Comparison of ENCODE assay signal across 15 cellular contexts in the genomic region with DNA sequence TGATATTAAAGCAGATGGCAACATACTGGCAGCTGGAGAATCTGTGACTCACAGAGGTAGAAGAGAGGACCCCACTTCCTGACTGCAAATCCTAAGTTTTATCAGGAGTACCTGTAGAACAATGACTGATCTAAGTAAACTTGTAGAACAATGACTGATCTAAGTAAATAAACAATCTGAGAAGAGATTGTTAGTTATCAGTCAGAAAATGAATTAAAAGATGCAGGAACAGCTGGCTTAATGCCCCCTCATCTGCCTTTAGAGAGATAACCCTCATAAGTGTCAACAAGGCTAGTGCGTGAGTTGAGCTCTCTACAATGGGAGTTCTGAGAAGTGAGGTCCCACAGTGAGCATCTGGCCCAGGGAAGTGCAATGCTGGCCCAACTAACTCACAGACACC. TPM values are rescaled to one million over a fixed set of nuclear protein-coding genes. Genes with fewer than 3 reads are reported as not detected.
"Had no signal": no experiment of that assay in that cellular context is flagged by ENCODE, and none has a peak within 500 bp of the region (broad histone marks: within the 10 kb centered on the region; RNA-seq: fewer than 3 reads in every experiment).

No MANE protein-coding gene starts in this region.

- H3K27ac Mint-ChIP-seq: activated naive CD4-positive, alpha-beta T cell treated with anti-CD3 and anti-CD28 coated beads, Interleukin-2, amount 10 ng/mL, durations not matched to agents 7 days and 5 days; activated T-helper 2 cell treated with anti-CD3 and anti-CD28 coated beads, Interferon-gamma antibody, Interleukin-2, Interleukin-4, amounts not matched to agents 10 μg/mL and 5 μg/mL and 100 μg/mL, durations not matched to agents 14 hours and 24 hours and 36 hours; brain; dendritic cell treated with granulocyte-macrophage colony-stimulating factor and Interleukin-4, amounts not matched to agents 40 ng/mL and 50 ng/mL, for 4 days; stimulated activated naive CD8-positive, alpha-beta T cell treated with anti-CD3 and anti-CD28 coated beads, Interleukin-15, Interleukin-2, amounts not matched to agents 100 ng/mL and 50 ng/mL, for 24 hours had no signal

- H3K27ac ChIP-seq: gastrocnemius medialis, upper lobe of left lung had no signal

- H3K4me1 ChIP-seq: gastrocnemius medialis had no signal

- ATAC-seq: gastrocnemius medialis had no signal

- H3K9me3 Mint-ChIP-seq: activated naive CD4-positive, alpha-beta T cell treated with anti-CD3 and anti-CD28 coated beads, Interleukin-2, amount 10 ng/mL, durations not matched to agents 7 days and 5 days; activated T-helper 2 cell treated with anti-CD3 and anti-CD28 coated beads, Interferon-gamma antibody, Interleukin-2, Interleukin-4, amounts not matched to agents 10 μg/mL and 5 μg/mL and 100 μg/mL, durations not matched to agents 14 hours and 24 hours and 36 hours; brain; dendritic cell treated with granulocyte-macrophage colony-stimulating factor and Interleukin-4, amounts not matched to agents 40 ng/mL and 50 ng/mL, for 4 days; stimulated activated naive CD8-positive, alpha-beta T cell treated with anti-CD3 and anti-CD28 coated beads, Interleukin-15, Interleukin-2, amounts not matched to agents 100 ng/mL and 50 ng/mL, for 24 hours had no signal

- H3K27me3 ChIP-seq: gastrocnemius medialis, upper lobe of left lung had no signal

- H3K36me3 Mint-ChIP-seq: activated naive CD4-positive, alpha-beta T cell treated with anti-CD3 and anti-CD28 coated beads, Interleukin-2, amount 10 ng/mL, durations not matched to agents 7 days and 5 days had no signal

- H3K36me3 ChIP-seq: gastrocnemius medialis had no signal

- DNase-seq: activated CD4-positive, alpha-beta T cell treated with anti-CD3 and anti-CD28 coated beads for 48 hours; activated CD8-positive, alpha-beta memory T cell treated with anti-CD3 and anti-CD28 coated beads for 24 hours; activated naive CD4-positive, alpha-beta T cell treated with anti-CD3 and anti-CD28 coated beads, Interleukin-2, amount 10 ng/mL, durations not matched to agents 7 days and 5 days; amniotic stem cell; cerebellar nuclear complex; gastrocnemius medialis; SK-N-SH; stimulated activated CD4-positive, alpha-beta T cell treated with anti-CD3 and anti-CD28 coated beads, Interleukin-12 subunit alpha, Interleukin-12 subunit beta, amount 100 ng/mL, for 4 hours; upper lobe of left lung had no signal

- H3K4me1 Mint-ChIP-seq: activated naive CD4-positive, alpha-beta T cell treated with anti-CD3 and anti-CD28 coated beads, Interleukin-2, amount 10 ng/mL, durations not matched to agents 7 days and 5 days; brain had no signal

- H3K27me3 Mint-ChIP-seq: activated naive CD4-positive, alpha-beta T cell treated with anti-CD3 and anti-CD28 coated beads, Interleukin-2, amount 10 ng/mL, durations not matched to agents 7 days and 5 days; brain; dendritic cell treated with granulocyte-macrophage colony-stimulating factor and Interleukin-4, amounts not matched to agents 40 ng/mL and 50 ng/mL, for 4 days; stimulated activated naive CD8-positive, alpha-beta T cell treated with anti-CD3 and anti-CD28 coated beads, Interleukin-15, Interleukin-2, amounts not matched to agents 100 ng/mL and 50 ng/mL, for 24 hours had no signal

- H3K9me3 ChIP-seq: gastrocnemius medialis, SK-N-SH, upper lobe of left lung had no signal

- H3K4me3 Mint-ChIP-seq: activated naive CD4-positive, alpha-beta T cell treated with anti-CD3 and anti-CD28 coated beads, Interleukin-2, amount 10 ng/mL, durations not matched to agents 7 days and 5 days; brain; dendritic cell treated with granulocyte-macrophage colony-stimulating factor and Interleukin-4, amounts not matched to agents 40 ng/mL and 50 ng/mL, for 4 days; stimulated activated naive CD8-positive, alpha-beta T cell treated with anti-CD3 and anti-CD28 coated beads, Interleukin-15, Interleukin-2, amounts not matched to agents 100 ng/mL and 50 ng/mL, for 24 hours had no signal

- H3K4me3 ChIP-seq: gastrocnemius medialis, upper lobe of left lung had no signal

RNA-seq across cellular contexts. Expression of a gene that starts 48.0 kb away (rescaled TPM):
- total RNA-seq: activated T-helper 2 cell treated with anti-CD3 and anti-CD28 coated beads, Interferon-gamma antibody, Interleukin-2, Interleukin-4, amounts not matched to agents 10 μg/mL and 5 μg/mL and 100 μg/mL, durations not matched to agents 14 hours and 24 hours and 36 hours; gastrocnemius medialis; T-helper 1 cell treated with Interleukin-12 subunit alpha and Interleukin-12 subunit beta and Interleukin-4 antibody, amounts not matched to agents 30 ng/mL and 1 ng/mL, for 36 hours had no signal
- polyA plus RNA-seq: neural cell had no signal
